In the genomic region with DNA sequence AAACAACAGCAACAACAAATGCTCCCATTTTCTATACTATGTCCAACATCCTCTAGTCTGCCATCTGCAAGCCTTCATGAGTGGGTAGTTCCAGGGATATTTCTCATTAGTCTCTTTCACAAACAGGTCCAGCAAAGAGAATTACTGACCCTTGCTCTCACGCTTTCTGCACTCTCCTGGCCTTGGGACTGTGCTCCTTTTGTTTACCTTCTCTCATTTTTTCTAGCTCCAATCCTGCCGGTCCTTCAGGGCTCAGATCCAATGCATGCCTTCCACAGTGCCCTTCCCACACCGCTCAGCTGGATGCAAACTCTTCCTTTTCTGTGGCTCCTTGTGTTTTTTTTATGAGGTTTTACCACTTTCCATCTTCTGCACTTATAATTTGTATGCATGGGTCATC, we compare ENCODE assay signal across 11 cellular contexts. TPM values are rescaled to one million over a fixed set of nuclear protein-coding genes. Genes with fewer than 3 reads are reported as not detected.
DNase-seq lines count a peak whose midpoint lies in the region; ATAC-seq, FAIRE-seq and TF ChIP-seq lines count a peak whose summit lies in the region.
"Had no signal": no experiment of that assay in that cellular context is flagged by ENCODE, and none has a peak within 500 bp of the region (broad histone marks: within the 10 kb centered on the region; RNA-seq: fewer than 3 reads in every experiment).

No MANE protein-coding gene starts in this region.

- TF ChIP-seq POLR2A in GM12891 (IDR thresholded peaks at IDR 0.05; ENCODE audit: low read depth, low read length) (peak; percentile 18; the same call in 1 of the 2 replicates), NB4 (IDR thresholded peaks at IDR 0.05; ENCODE audit: extremely low read depth, insufficient read length) (no peak), esophagus squamous epithelium (IDR thresholded peaks at IDR 0.05) (no peak)

- H3K4ac ChIP-seq in neuronal stem cell (ENCODE audit: low read length), result no peak overlapping the region

- 58 to 63% methylated on average over 3 of the region's 3 CpGs for WGBS in esophagus squamous epithelium, 2 donors
- no CpG with 5 or more reads among the region's 3 CpGs for WGBS in neuronal stem cell (ENCODE audit: extremely low coverage in 2 of 2, insufficient read length in 2 of 2, insufficient replicate concordance in 1 of 2), 2 donors

- no peaks in the 10 kb centered on the region for H3K79me1 ChIP-seq in neuronal stem cell (ENCODE audit: low read depth, low read length)

- H2AFZ ChIP-seq in neuronal stem cell (ENCODE audit: low read length), result no peak overlapping the region

- no peak for TF ChIP-seq CTCF in NB4 (IDR thresholded peaks at IDR 0.05; ENCODE audit: low read depth, low read length)
- TF ChIP-seq CTCF in esophagus squamous epithelium (IDR thresholded peaks at IDR 0.05), result no peak

- H3K27me3 ChIP-seq in esophagus squamous epithelium (no peaks in the 10 kb centered on the region), skeletal muscle satellite cell (ENCODE audit: control insufficient read depth, insufficient read depth, low read length) (no peaks in the 10 kb centered on the region), neuronal stem cell (ENCODE audit: control insufficient read depth in 3 of 3, insufficient read depth in 3 of 3, low read depth in 1 of 3, low read length in 3 of 3) (no peaks in the 10 kb centered on the region)

- ATAC-seq in HG02981 (IDR thresholded peaks at IDR 0.05; ENCODE audit: unreplicated experiment), result no peak

- H4K91ac ChIP-seq in neuronal stem cell (ENCODE audit: low read depth, low read length, poor library complexity), result no peak overlapping the region

- peak overlapping the region; percentile 23 for H3K4me3 ChIP-seq in NB4 (ENCODE audit: low read depth, low read length)
- H3K4me3 ChIP-seq in esophagus squamous epithelium, result no peak overlapping the region
- peak overlapping the region; percentile 9 for H3K4me3 ChIP-seq in skeletal muscle satellite cell (ENCODE audit: low read length)
- no peak overlapping the region for H3K4me3 ChIP-seq in neuronal stem cell (ENCODE audit: low read length in 2 of 2)

- DNase-seq in GM12891 (ENCODE audit: insufficient read length, low spot score) (no peak), NB4 (ENCODE audit: low read depth) (no peak), esophagus squamous epithelium (lab: John Stamatoyannopoulos, UW) (no peak), middle frontal gyrus (ENCODE audit: extremely low spot score, low spot score) (no peak), neuronal stem cell (ENCODE audit: low spot score) (no peak), KBM-7 (no peak)
- DNase-seq: NCI-H1048, NCI-H524, retina had no signal

- H2AK5ac ChIP-seq in neuronal stem cell (ENCODE audit: low read depth, low read length), result no peak overlapping the region

- in situ Hi-C loops in KBM-7 (cut with MboI; ENCODE audit: low pct_unique_long_range_greater_than_20kb, low sequenced_read_pairs), result no loop called here

- H3K18ac ChIP-seq in neuronal stem cell (ENCODE audit: low read length), result no peak overlapping the region

- no peak for FAIRE-seq in GM12891 (lab: Jason Lieb, UNC)

- intact Hi-C loops in esophagus squamous epithelium (cut with DNase I), result no loop called here

- peak overlapping the region; percentile 10 for H3K4me2 ChIP-seq in skeletal muscle satellite cell (ENCODE audit: low read length)
- no peak overlapping the region for H3K4me2 ChIP-seq in neuronal stem cell (ENCODE audit: insufficient read depth, low read length, poor library complexity, severe bottlenecking)

- H2BK120ac ChIP-seq in neuronal stem cell (ENCODE audit: low read depth, low read length), result no peak overlapping the region

- H3K27ac ChIP-seq in esophagus squamous epithelium (peak overlapping the region in 3 of 4 donors; percentile 15 to 53 (median 42)), neuronal stem cell (replicated peaks; ENCODE audit: low read length) (no peak overlapping the region)

- H3K14ac ChIP-seq in neuronal stem cell (ENCODE audit: low read length), result no peak overlapping the region

- no peak overlapping the region for H4K8ac ChIP-seq in neuronal stem cell (ENCODE audit: low read depth, low read length)

- H3K23ac ChIP-seq in neuronal stem cell (ENCODE audit: low read depth, low read length, poor library complexity), result no peak overlapping the region

- no peak overlapping the region for H2BK12ac ChIP-seq in neuronal stem cell (ENCODE audit: low read length)

- peaks cover 0 to 42% (median 10%) of the 10 kb centered on the region in 3 donors for H3K4me1 ChIP-seq in esophagus squamous epithelium
- H3K4me1 ChIP-seq in skeletal muscle satellite cell (ENCODE audit: control insufficient read depth, insufficient read depth, low read length), result peaks cover 12% of the 10 kb centered on the region
- peaks cover 0 to 12% of the 10 kb centered on the region in 2 donors for H3K4me1 ChIP-seq in neuronal stem cell (ENCODE audit: control insufficient read depth in 2 of 2, insufficient read depth in 1 of 2, low read depth in 1 of 2, low read length in 2 of 2)

- H3K36me3 ChIP-seq in esophagus squamous epithelium (no peaks in the 10 kb centered on the region), skeletal muscle satellite cell (ENCODE audit: insufficient read depth, low read length) (no peaks in the 10 kb centered on the region), neuronal stem cell (replicated peaks in 1 of 2; ENCODE audit: control insufficient read depth in 2 of 2, insufficient read depth in 2 of 2, low read length in 2 of 2) (no peaks in the 10 kb centered on the region)

- H2BK15ac ChIP-seq in neuronal stem cell (ENCODE audit: low read length), result no peak overlapping the region

- H2BK5ac ChIP-seq in neuronal stem cell (ENCODE audit: low read length), result no peak overlapping the region

- H3K9ac ChIP-seq in skeletal muscle satellite cell (ENCODE audit: low read depth, low read length) (peak overlapping the region; percentile 38), neuronal stem cell (ENCODE audit: low read depth, low read length, poor library complexity) (no peak overlapping the region)

- H3K9me3 ChIP-seq in esophagus squamous epithelium (no peaks in the 10 kb centered on the region), skeletal muscle satellite cell (replicated peaks; ENCODE audit: low read length) (no peaks in the 10 kb centered on the region), neuronal stem cell (replicated peaks in 1 of 2; ENCODE audit: control insufficient read depth in 2 of 2, insufficient read depth in 1 of 2, low read depth in 1 of 2, low read length in 2 of 2) (no peaks in the 10 kb centered on the region)

TF ChIP-seq in GM12891, 5 proteins besides CTCF, POLR2A, EP300 and RAD21:
- TF ChIP-seq POLR2AphosphoS5 (IDR thresholded peaks at IDR 0.05; ENCODE audit: low read depth, low read length), result peak; percentile 51; the same call in 1 of the 2 replicates
- TF ChIP-seq TAF1 (IDR thresholded peaks at IDR 0.05; ENCODE audit: low read depth, low read length), result no peak

RNA-seq across cellular contexts. Expression of gene ADTRP, which starts 47.2 kb away (rescaled TPM):
- 5.0 TPM for polyA plus RNA-seq in GM12891 (2012; ENCODE audit: low read depth, missing spikeins)
- total RNA-seq in esophagus squamous epithelium, result 1 to 10 TPM in 2 of 4 donors, under 1 TPM in 2; 0.76 to 2.5 (median 1.6) TPM
- 10.3 and 12.9 TPM in 2 replicates for total RNA-seq in skeletal muscle satellite cell (2012; rRNA removed)
- not detected for polyA plus RNA-seq in neuronal stem cell (2013, experiment 1 of 2)
- not detected for polyA plus RNA-seq in neuronal stem cell (2013, experiment 2 of 2)

Comparison
In these comparisons a context has a peak if more than half of its experiments do, and no peak if none do; other contexts are left out.
1. H3K4me3 ChIP-seq: peak in NB4 (single experiment) and skeletal muscle satellite cell (single experiment); none in esophagus squamous epithelium (0 of 4) and neuronal stem cell (0 of 2).